In the genomic region with DNA sequence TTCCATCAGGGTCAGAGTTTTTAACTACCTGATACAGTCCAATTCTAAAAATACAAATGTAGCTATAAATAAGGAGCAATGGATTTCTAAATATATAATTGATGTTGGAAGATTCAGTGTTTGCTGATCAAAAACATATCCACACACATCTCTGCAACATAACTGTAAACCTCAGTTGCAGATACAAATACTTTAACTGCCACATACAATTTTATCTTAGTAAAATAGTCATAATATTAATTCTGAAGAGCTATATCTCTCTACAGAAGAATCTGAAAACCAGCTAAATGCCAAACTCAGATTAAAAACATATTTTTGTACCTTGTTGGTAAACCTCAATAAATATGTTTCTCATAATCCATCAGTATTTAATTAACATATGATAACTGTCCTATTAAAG, we compare ENCODE assay signal across 20 cellular contexts.
DNase-seq lines count a peak whose midpoint lies in the region; ATAC-seq, FAIRE-seq and TF ChIP-seq lines count a peak whose summit lies in the region.
"Had no signal": no experiment of that assay in that cellular context is flagged by ENCODE, and none has a peak within 500 bp of the region (broad histone marks: within the 10 kb centered on the region; RNA-seq: fewer than 3 reads in every experiment).

No MANE protein-coding gene starts in this region.

- no peaks in the 10 kb centered on the region for H3K9me1 ChIP-seq in K562 (ENCODE audit: control insufficient read depth, insufficient read depth, low read length)

- H2AFZ ChIP-seq in K562 (ENCODE audit: low read depth, low read length) (0 out of 2 replicates have a peak overlapping the region, but pooled peaks have one; percentile 47), neuron (ENCODE audit: low read depth, low read length) (peak overlapping the region; percentile 32)

- H3K9ac ChIP-seq in SK-N-MC (ENCODE audit: insufficient read length), result peak overlapping the region; percentile 69
- H3K9ac ChIP-seq in K562 (ENCODE audit: insufficient read depth in 1 of 2, low read depth in 2 of 2, low read length in 2 of 2), result peak overlapping the region in 1 of 2 experiments; percentile 69; a peak in 2 of 4 replicates

- no peak for TF ChIP-seq POLR2A in K562 (conservative IDR thresholded peaks at IDR 0.05)

- H3K36me3 ChIP-seq in A673 (ENCODE audit: insufficient read depth, low read length, poor library complexity, severe bottlenecking) (no peaks in the 10 kb centered on the region), SK-N-MC (ENCODE audit: insufficient read depth, low read length) (no peaks in the 10 kb centered on the region), K562 (ENCODE audit: control insufficient read depth, insufficient read depth, low read length) (0 out of 3 replicates have a peak, but pooled peaks cover 3% of the 10 kb centered on the region), neuron (ENCODE audit: insufficient read depth, low read length) (no peaks in the 10 kb centered on the region)

- H3K4me3 ChIP-seq in A673 (ENCODE audit: low read depth, low read length, poor library complexity, severe bottlenecking), result no peak overlapping the region
- peak overlapping the region; percentile 77; the same call in 1 of the 2 replicates for H3K4me3 ChIP-seq in SK-N-MC
- no peak overlapping the region for H3K4me3 ChIP-seq in K562
- H3K4me3 ChIP-seq in neuron (ENCODE audit: low read length), result no peak overlapping the region

- H3K27ac ChIP-seq in A673 (ENCODE audit: low read depth, low read length, poor library complexity, severe bottlenecking) (peak overlapping the region; percentile 21), SK-N-MC (peak overlapping the region; percentile 96), K562 (ENCODE audit: extremely low read depth, low read depth, low read length) (no peak overlapping the region)
- H3K27ac ChIP-seq: 22Rv1 had no signal

- TF ChIP-seq RAD21 in K562 (CRISPR knock-in tag; conservative IDR thresholded peaks at IDR 0.05 in 1 of 2, IDR thresholded peaks at IDR 0.05 in 1 of 2), result no peak

- intact Hi-C loops in A673 (cut with micrococcal nuclease; ENCODE audit: unreplicated experiment) (loop anchor here (5.0 to 10.0 kb wide), 2 partner anchors 334 to 1641 kb away; no protein-coding TSS in a partner anchor), K562 (cut with micrococcal nuclease) (loop anchor here (5.0 kb wide), 5 partner anchors 106 to 406 kb away; no protein-coding TSS in a partner anchor)

- TF ChIP-seq EP300 in K562 (IDR thresholded peaks at IDR 0.05; ENCODE audit: low read length), result no peak

- H3K4me1 ChIP-seq in A673 (ENCODE audit: insufficient read depth, low read length, poor library complexity, severe bottlenecking) (peaks cover 24% of the 10 kb centered on the region), K562 (replicated peaks in 1 of 2; ENCODE audit: control insufficient read depth in 2 of 2, insufficient read depth in 2 of 2, low read length in 2 of 2) (peaks cover 0 to 11% of the 10 kb centered on the region in 2 experiments; a peak in 1 of 5 replicates), neuron (ENCODE audit: insufficient read depth, low read length) (peaks cover 9% of the 10 kb centered on the region)

- H3K79me2 ChIP-seq in K562 (ENCODE audit: control insufficient read depth, insufficient read depth, low read length), result peaks cover 45% of the 10 kb centered on the region

- ATAC-seq in K562, result no peak

- 0 out of 2 replicates have a peak overlapping the region, but pooled peaks have one; percentile 55 for H3K4me2 ChIP-seq in K562 (ENCODE audit: insufficient read depth, low read length)

- BruUV-seq in A673 (replicated peaks; lab: Mats Ljungman, UMichigan), result no TSS peak
- BruUV-seq in K562 (replicated peaks; lab: Mats Ljungman, UMichigan), result no TSS peak

- in situ Hi-C loops in K562 (cut with MboI), result no loop called here

- no peak for FAIRE-seq in K562 (lab: Jason Lieb, UNC)
- FAIRE-seq: A204.1, G401.6, GM12892, H1 had no signal

- POLR2A ChIA-PET in A673 (lab: Charles Lee; ENCODE audit: low non-redundant PET) (no interaction called here), K562 (lab: Yijun Ruan, JAX) (no interaction called here)

- TF ChIP-seq CTCF in A673 (conservative IDR thresholded peaks at IDR 0.05; ENCODE audit: low read depth, low read length) (no peak), K562 (IDR thresholded peaks at IDR 0.05 in 2 of 3, conservative IDR thresholded peaks at IDR 0.05 in 1 of 3; ENCODE audit: insufficient read depth in 2 of 3, low read depth in 1 of 3, low read length in 3 of 3) (no peak)

- CTCF ChIA-PET in A673 (lab: Charles Lee), result no interaction called here
- CTCF ChIA-PET in K562 (lab: Yijun Ruan, JAX; ENCODE audit: low intra/inter-chr PET ratio), result no interaction called here

- no peaks in the 10 kb centered on the region for H4K20me1 ChIP-seq in K562 (replicated peaks; ENCODE audit: control insufficient read depth, insufficient read depth, low read length)

- H3K9me3 ChIP-seq in A673 (ENCODE audit: low read depth, low read length, poor library complexity, severe bottlenecking) (no peaks in the 10 kb centered on the region), SK-N-MC (ENCODE audit: low read depth, low read length) (no peaks in the 10 kb centered on the region), K562 (replicated peaks; ENCODE audit: control insufficient read depth, insufficient read depth, low read depth, low read length) (no peaks in the 10 kb centered on the region), neuron (ENCODE audit: low read length) (peaks cover 2% of the 10 kb centered on the region)

- no peak for DNase-seq in A673 (ENCODE audit: low spot score)
- DNase-seq in SK-N-MC (ENCODE audit: low read depth, low spot score), result no peak
- DNase-seq in K562 (ENCODE audit: extremely low read depth in 1 of 4, low spot score in 3 of 4), result no peak
- DNase-seq in NCI-H2107 (lab: John Stamatoyannopoulos, UW), result no peak
- no peak for DNase-seq in islet precursor cell
- no peak for DNase-seq in NK-92 treated with Interleukin-12 subunit alpha and Interleukin-12 subunit beta, amount 100 ng/mL, for 24 hours (lab: John Stamatoyannopoulos, UW)
- DNase-seq: ACHN; C1 segment of cervical spinal cord; Calu3; CD4-positive, alpha-beta memory T cell; COR-L47; DND-41; H7; HCEC 1CT had no signal

- H3K27me3 ChIP-seq in A673 (replicated peaks; ENCODE audit: insufficient read depth, low read depth, low read length, poor library complexity) (no peaks in the 10 kb centered on the region), K562 (ENCODE audit: control insufficient read depth in 2 of 2, insufficient read depth in 2 of 2, low read length in 2 of 2) (no peaks in the 10 kb centered on the region), neuron (ENCODE audit: insufficient read depth, low read length) (no peaks in the 10 kb centered on the region)

TF ChIP-seq in K562, 482 proteins besides CTCF, POLR2A, EP300 and RAD21:
- TF ChIP-seq, protein P1, sequence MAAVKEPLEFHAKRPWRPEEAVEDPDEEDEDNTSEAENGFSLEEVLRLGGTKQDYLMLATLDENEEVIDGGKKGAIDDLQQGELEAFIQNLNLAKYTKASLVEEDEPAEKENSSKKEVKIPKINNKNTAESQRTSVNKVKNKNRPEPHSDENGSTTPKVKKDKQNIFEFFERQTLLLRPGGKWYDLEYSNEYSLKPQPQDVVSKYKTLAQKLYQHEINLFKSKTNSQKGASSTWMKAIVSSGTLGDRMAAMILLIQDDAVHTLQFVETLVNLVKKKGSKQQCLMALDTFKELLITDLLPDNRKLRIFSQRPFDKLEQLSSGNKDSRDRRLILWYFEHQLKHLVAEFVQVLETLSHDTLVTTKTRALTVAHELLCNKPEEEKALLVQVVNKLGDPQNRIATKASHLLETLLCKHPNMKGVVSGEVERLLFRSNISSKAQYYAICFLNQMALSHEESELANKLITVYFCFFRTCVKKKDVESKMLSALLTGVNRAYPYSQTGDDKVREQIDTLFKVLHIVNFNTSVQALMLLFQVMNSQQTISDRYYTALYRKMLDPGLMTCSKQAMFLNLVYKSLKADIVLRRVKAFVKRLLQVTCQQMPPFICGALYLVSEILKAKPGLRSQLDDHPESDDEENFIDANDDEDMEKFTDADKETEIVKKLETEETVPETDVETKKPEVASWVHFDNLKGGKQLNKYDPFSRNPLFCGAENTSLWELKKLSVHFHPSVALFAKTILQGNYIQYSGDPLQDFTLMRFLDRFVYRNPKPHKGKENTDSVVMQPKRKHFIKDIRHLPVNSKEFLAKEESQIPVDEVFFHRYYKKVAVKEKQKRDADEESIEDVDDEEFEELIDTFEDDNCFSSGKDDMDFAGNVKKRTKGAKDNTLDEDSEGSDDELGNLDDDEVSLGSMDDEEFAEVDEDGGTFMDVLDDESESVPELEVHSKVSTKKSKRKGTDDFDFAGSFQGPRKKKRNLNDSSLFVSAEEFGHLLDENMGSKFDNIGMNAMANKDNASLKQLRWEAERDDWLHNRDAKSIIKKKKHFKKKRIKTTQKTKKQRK (IDR thresholded peaks at IDR 0.05; ENCODE audit: borderline replicate concordance, low read depth, low read length), result no peak
- TF ChIP-seq, protein P2, sequence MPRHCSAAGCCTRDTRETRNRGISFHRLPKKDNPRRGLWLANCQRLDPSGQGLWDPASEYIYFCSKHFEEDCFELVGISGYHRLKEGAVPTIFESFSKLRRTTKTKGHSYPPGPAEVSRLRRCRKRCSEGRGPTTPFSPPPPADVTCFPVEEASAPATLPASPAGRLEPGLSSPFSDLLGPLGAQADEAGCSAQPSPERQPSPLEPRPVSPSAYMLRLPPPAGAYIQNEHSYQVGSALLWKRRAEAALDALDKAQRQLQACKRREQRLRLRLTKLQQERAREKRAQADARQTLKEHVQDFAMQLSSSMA (CRISPR knock-in tag; IDR thresholded peaks at IDR 0.05), result no peak
- TF ChIP-seq ZNF124 (CRISPR knock-in tag; IDR thresholded peaks at IDR 0.05) (no peak), YBX1 (IDR thresholded peaks at IDR 0.05) (no peak), ZNF431 (CRISPR knock-in tag; IDR thresholded peaks at IDR 0.05) (no peak), LARP7 (IDR thresholded peaks at IDR 0.05) (no peak), RUNX1 (IDR thresholded peaks at IDR 0.05; ENCODE audit: low read depth) (no peak), SAP30 (IDR thresholded peaks at IDR 0.05; ENCODE audit: borderline replicate concordance, insufficient read depth, low read depth, low read length, poor library complexity, severe bottlenecking) (no peak), NFIC (IDR thresholded peaks at IDR 0.05) (no peak), ZNF57 (CRISPR knock-in tag; IDR thresholded peaks at IDR 0.05) (no peak), HMGN3 (IDR thresholded peaks at IDR 0.05; ENCODE audit: borderline replicate concordance, extremely low read depth, insufficient read length, low read depth, low read length) (no peak), ZNF197 (CRISPR knock-in tag; IDR thresholded peaks at IDR 0.05; ENCODE audit: low read depth) (no peak)
